2 cellular contexts compared by ENCODE assay signal in genomic region chr20:54205322-54205889, GRCh38.
A peak's percentile ranks its signal among the peaks of the same experiment; 100 is the strongest.
TF ChIP-seq lines count a peak whose summit lies in the region.

No MANE protein-coding gene starts in this region.

TF ChIP-seq in HEK293, 187 proteins besides CTCF, POLR2A, EP300 and RAD21:
- TF ChIP-seq ZFHX2 (tag by site-specific recombination; conservative IDR thresholded peaks at IDR 0.05) (peak; percentile 45), PRDM10 (tag by site-specific recombination; IDR thresholded peaks at IDR 0.05) (peak; percentile 66)

TF ChIP-seq in K562, 482 proteins besides CTCF, POLR2A, EP300 and RAD21:
- TF ChIP-seq PRDM10 (IDR thresholded peaks at IDR 0.05; ENCODE audit: partially characterized antibody) (peak; percentile 98), ATF7 (IDR thresholded peaks at IDR 0.05) (0 out of 2 replicates have a peak, but pooled peaks have one; percentile 60)
